20 cellular contexts compared by ENCODE assay signal in genomic region chr3:61182648-61183047, GRCh38.
DNase-seq lines count a peak whose midpoint lies in the region; ATAC-seq lines count a peak whose summit lies in the region.
"Had no signal": no experiment of that assay in that cellular context is flagged by ENCODE, and none has a peak within 500 bp of the region (broad histone marks: within the 10 kb centered on the region; RNA-seq: fewer than 3 reads in every experiment).

No MANE protein-coding gene starts in this region.

- H3K36me3 Mint-ChIP-seq in activated CD4-positive, alpha-beta T cell treated with anti-CD3 and anti-CD28 coated beads for 36 hours (ENCODE audit: low read depth) = no peaks in the 10 kb centered on the region
- H3K36me3 Mint-ChIP-seq in activated CD4-positive, alpha-beta T cell treated with anti-CD3 and anti-CD28 coated beads, Interleukin-2, amount 10 ng/mL, durations not matched to agents 24 days and 14 days (ENCODE audit: low read depth) = no peaks in the 10 kb centered on the region

- DNase-seq in activated CD4-positive, alpha-beta T cell treated with anti-CD3 and anti-CD28 coated beads for 36 hours = no peak
- DNase-seq in activated CD4-positive, alpha-beta T cell treated with anti-CD3 and anti-CD28 coated beads, Interleukin-2, amount 10 ng/mL, durations not matched to agents 24 days and 14 days = no peak
- no peak for DNase-seq in stimulated activated naive CD8-positive, alpha-beta T cell treated with anti-CD3 and anti-CD28 coated beads, Interleukin-15, Interleukin-2, amounts not matched to agents 100 U/mL and 50 U/mL, for 24 hours
- no peak for DNase-seq in NCI-H524 (lab: John Stamatoyannopoulos, UW)
- no peak for DNase-seq in NCI-H1694 (lab: John Stamatoyannopoulos, UW)
- no peak for DNase-seq in stimulated activated CD4-positive, alpha-beta T cell treated with anti-CD3 and anti-CD28 coated beads, Interleukin-4, amount 100 ng/mL, for 4 hours
- DNase-seq: activated CD4-positive, alpha-beta T cell treated with anti-CD3 and anti-CD28 coated beads, Interleukin-2, amount 50 U/mL, for 4 hours; effector memory CD8-positive, alpha-beta T cell; hypothalamus; KBM-7; NCI-H1048; NCI-H2107; NCI-H748 treated with DMSO at 0.1 percent for 48 hours; nephron progenitor cell; SK-N-SH; stimulated activated CD4-positive, alpha-beta T cell treated with anti-CD3 and anti-CD28 coated beads, Interleukin-12 subunit alpha, Interleukin-12 subunit beta, amount 100 ng/mL, for 4 hours had no signal

- POLR2A ChIA-PET in activated CD4-positive, alpha-beta T cell treated with anti-CD3 and anti-CD28 coated beads for 36 hours (lab: Charles Lee) = no interaction called here

- intact Hi-C loops in activated CD4-positive, alpha-beta T cell treated with anti-CD3 and anti-CD28 coated beads for 36 hours (cut with DNase I, micrococcal nuclease) = no loop called here
- intact Hi-C loops in activated CD4-positive, alpha-beta T cell treated with anti-CD3 and anti-CD28 coated beads, Interleukin-2, amount 10 ng/mL, durations not matched to agents 24 days and 14 days (cut with micrococcal nuclease) = no loop called here

- no peaks in the 10 kb centered on the region for H3K27me3 Mint-ChIP-seq in activated CD4-positive, alpha-beta T cell treated with anti-CD3 and anti-CD28 coated beads for 36 hours
- no peaks in the 10 kb centered on the region for H3K27me3 Mint-ChIP-seq in activated CD4-positive, alpha-beta T cell treated with anti-CD3 and anti-CD28 coated beads, Interleukin-2, amount 10 ng/mL, durations not matched to agents 24 days and 14 days
- H3K27me3 Mint-ChIP-seq: central memory CD8-positive, alpha-beta T cell; effector memory CD8-positive, alpha-beta T cell; stimulated activated naive CD8-positive, alpha-beta T cell treated with anti-CD3 and anti-CD28 coated beads, Interleukin-15, Interleukin-2, amounts not matched to agents 100 ng/mL and 50 ng/mL, for 24 hours had no signal

- H3K4me1 Mint-ChIP-seq in activated CD4-positive, alpha-beta T cell treated with anti-CD3 and anti-CD28 coated beads for 36 hours = peaks cover 16% of the 10 kb centered on the region
- peaks cover 8% of the 10 kb centered on the region for H3K4me1 Mint-ChIP-seq in activated CD4-positive, alpha-beta T cell treated with anti-CD3 and anti-CD28 coated beads, Interleukin-2, amount 10 ng/mL, durations not matched to agents 24 days and 14 days
- H3K4me1 Mint-ChIP-seq: central memory CD8-positive, alpha-beta T cell had no signal

- CTCF ChIA-PET in activated CD4-positive, alpha-beta T cell treated with anti-CD3 and anti-CD28 coated beads for 36 hours (lab: Charles Lee) = no interaction called here

- peak; percentile 42 for ATAC-seq in activated CD4-positive, alpha-beta T cell treated with anti-CD3 and anti-CD28 coated beads for 36 hours
- ATAC-seq in GM21723 (IDR thresholded peaks at IDR 0.05; ENCODE audit: unreplicated experiment) = peak; percentile 40
- peak; percentile 49 for ATAC-seq in HG03354 (IDR thresholded peaks at IDR 0.05; ENCODE audit: poor library complexity, severe bottlenecking, unreplicated experiment)
- peak; percentile 75 for ATAC-seq in stimulated activated naive CD8-positive, alpha-beta T cell treated with anti-CD3 and anti-CD28 coated beads, Interleukin-15, Interleukin-2, amounts not matched to agents 100 U/mL and 50 U/mL, for 24 hours
- ATAC-seq: effector memory CD8-positive, alpha-beta T cell had no signal

- no peak overlapping the region for H3K27ac Mint-ChIP-seq in activated CD4-positive, alpha-beta T cell treated with anti-CD3 and anti-CD28 coated beads for 36 hours
- H3K27ac Mint-ChIP-seq in activated CD4-positive, alpha-beta T cell treated with anti-CD3 and anti-CD28 coated beads, Interleukin-2, amount 10 ng/mL, durations not matched to agents 24 days and 14 days = no peak overlapping the region
- H3K27ac Mint-ChIP-seq: effector memory CD8-positive, alpha-beta T cell; nephron progenitor cell had no signal

- H3K4me3 Mint-ChIP-seq in activated CD4-positive, alpha-beta T cell treated with anti-CD3 and anti-CD28 coated beads for 36 hours = no peak overlapping the region
- H3K4me3 Mint-ChIP-seq in activated CD4-positive, alpha-beta T cell treated with anti-CD3 and anti-CD28 coated beads, Interleukin-2, amount 10 ng/mL, durations not matched to agents 24 days and 14 days = no peak overlapping the region
- H3K4me3 Mint-ChIP-seq: central memory CD8-positive, alpha-beta T cell; effector memory CD8-positive, alpha-beta T cell; nephron progenitor cell; stimulated activated naive CD8-positive, alpha-beta T cell treated with anti-CD3 and anti-CD28 coated beads, Interleukin-15, Interleukin-2, amounts not matched to agents 100 ng/mL and 50 ng/mL, for 24 hours had no signal

- no peaks in the 10 kb centered on the region for H3K9me3 Mint-ChIP-seq in activated CD4-positive, alpha-beta T cell treated with anti-CD3 and anti-CD28 coated beads for 36 hours (ENCODE audit: low read depth)
- peaks cover 3% of the 10 kb centered on the region for H3K9me3 Mint-ChIP-seq in activated CD4-positive, alpha-beta T cell treated with anti-CD3 and anti-CD28 coated beads, Interleukin-2, amount 10 ng/mL, durations not matched to agents 24 days and 14 days
